In the genomic region with DNA sequence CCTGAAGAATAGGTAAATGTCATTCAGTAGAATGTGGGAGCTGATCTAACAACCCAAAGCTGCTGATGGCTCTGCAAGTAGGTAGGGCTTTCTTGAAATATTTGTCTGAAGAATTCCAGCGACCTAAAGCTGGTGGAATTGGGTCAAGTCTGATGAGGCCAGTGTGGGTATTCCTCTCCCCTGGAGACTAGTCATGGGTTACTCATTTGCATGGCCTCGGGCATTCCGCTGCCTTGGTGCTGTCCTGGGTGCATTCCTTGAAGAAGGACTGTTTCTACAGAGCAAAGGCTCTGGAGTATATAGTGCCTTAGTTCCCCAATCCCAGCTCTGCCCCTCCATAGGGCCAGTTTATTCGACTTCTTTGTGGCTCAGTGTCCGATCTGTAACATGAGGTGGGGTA, we compare ENCODE assay signal across 20 cellular contexts. TPM values are rescaled to one million over a fixed set of nuclear protein-coding genes. Genes with fewer than 3 reads are reported as not detected.
DNase-seq lines count a peak whose midpoint lies in the region; ATAC-seq and TF ChIP-seq lines count a peak whose summit lies in the region.
"Had no signal": no experiment of that assay in that cellular context is flagged by ENCODE, and none has a peak within 500 bp of the region (broad histone marks: within the 10 kb centered on the region; RNA-seq: fewer than 3 reads in every experiment).

No MANE protein-coding gene starts in this region.

- no peaks in the 10 kb centered on the region for H3K27me3 ChIP-seq in upper lobe of right lung
- peaks cover 4% of the 10 kb centered on the region for H3K27me3 ChIP-seq in osteoblast (ENCODE audit: insufficient read depth, low read length)
- H3K27me3 ChIP-seq: Peyer's patch had no signal

- no peaks in the 10 kb centered on the region for H3K36me3 ChIP-seq in upper lobe of right lung
- H3K36me3 ChIP-seq in osteoblast (ENCODE audit: insufficient read depth, low read length): no peaks in the 10 kb centered on the region
- H3K36me3 ChIP-seq: HAP-1, Peyer's patch had no signal

- no peaks in the 10 kb centered on the region for H3K79me2 ChIP-seq in osteoblast (ENCODE audit: insufficient read depth, low read length)

- H2AFZ ChIP-seq in osteoblast (ENCODE audit: low read length): no peak overlapping the region

- H3K4me3 ChIP-seq in upper lobe of right lung (no peak overlapping the region), osteoblast (ENCODE audit: insufficient read depth, low read length) (no peak overlapping the region)
- H3K4me3 ChIP-seq: HAP-1, Peyer's patch had no signal

- H3K9me3 ChIP-seq in upper lobe of right lung (no peaks in the 10 kb centered on the region), osteoblast (ENCODE audit: low read depth, low read length) (no peaks in the 10 kb centered on the region)
- H3K9me3 ChIP-seq: HAP-1, Peyer's patch had no signal

- intact Hi-C loops in upper lobe of right lung (cut with DNase I): no loop called here

- H3K27ac ChIP-seq in RWPE1: no peak overlapping the region
- H3K27ac ChIP-seq in upper lobe of right lung: no peak overlapping the region
- H3K27ac ChIP-seq in osteoblast (ENCODE audit: low read depth, low read length): no peak overlapping the region
- H3K27ac ChIP-seq: Peyer's patch had no signal

- no peaks in the 10 kb centered on the region for H4K20me1 ChIP-seq in osteoblast (ENCODE audit: insufficient read depth, low read length)

- DNase-seq in NCI-H2171 treated with DMSO at 0.1 percent for 48 hours (lab: John Stamatoyannopoulos, UW) (peak; percentile 7), NCI-H2171 (lab: John Stamatoyannopoulos, UW) (no peak), RWPE1 (ENCODE audit: low spot score) (peak; percentile 34), foreskin melanocyte (peak; percentile 29), upper lobe of right lung (no peak), osteoblast (ENCODE audit: insufficient read length, low spot score, missing footprints) (no peak), hippocampal formation (lab: John Stamatoyannopoulos, UW) (no peak)
- DNase-seq: activated CD4-positive, alpha-beta T cell treated with anti-CD3 and anti-CD28 coated beads, Interleukin-2, amount 10 ng/mL, durations not matched to agents 7 days and 5 days; activated CD8-positive, alpha-beta memory T cell treated with anti-CD3 and anti-CD28 coated beads, Interleukin-2, amount 50 U/mL, for 4 hours; activated gamma-delta T cell treated with Interleukin-2 at 50 U/mL for 16 hours; C1 segment of cervical spinal cord; DMS 273 treated with DMSO at 0.1 percent for 48 hours; effector CD4-positive, alpha-beta T cell; left cardiac atrium; NCI-H1105; NCI-H774; Peyer's patch had no signal

- H3K4me1 ChIP-seq in upper lobe of right lung: no peaks in the 10 kb centered on the region
- H3K4me1 ChIP-seq in osteoblast (ENCODE audit: insufficient read depth, low read length): no peaks in the 10 kb centered on the region
- H3K4me1 ChIP-seq: Peyer's patch had no signal

- ATAC-seq in upper lobe of right lung (peak; percentile 38), HG03108 (IDR thresholded peaks at IDR 0.05; ENCODE audit: unreplicated experiment) (no peak)
- ATAC-seq: left cardiac atrium; stimulated activated memory B cell treated with anti-CD40 and anti-IgM and Interleukin-4, amounts not matched to agents 10 μg/mL and 1 μg/mL and 100 μg/mL, for 72 hours had no signal

- POLR2A ChIA-PET in RWPE1 (lab: Yijun Ruan, JAX; ENCODE audit: low non-redundant PET): no interaction called here

- TF ChIP-seq CTCF in RWPE1 (conservative IDR thresholded peaks at IDR 0.05; ENCODE audit: low read depth) (no peak), upper lobe of right lung (IDR thresholded peaks at IDR 0.05) (no peak), osteoblast (IDR thresholded peaks at IDR 0.05; ENCODE audit: extremely low read depth, low read depth, low read length) (no peak)

- CTCF ChIA-PET in RWPE1 (lab: Yijun Ruan, JAX): no interaction called here

- no peak overlapping the region for H3K4me2 ChIP-seq in osteoblast (ENCODE audit: insufficient read depth, low read length)

RNA-seq across cellular contexts. Expression of gene PDK4, which starts 19.2 kb away (rescaled TPM):
- 156 TPM for total RNA-seq in upper lobe of right lung
- 0.36 and 0.59 TPM in 2 replicates for total RNA-seq in osteoblast
- total RNA-seq: activated CD4-positive, alpha-beta T cell treated with anti-CD3 and anti-CD28 coated beads, Interleukin-2, amount 10 ng/mL, durations not matched to agents 7 days and 5 days had no signal

Comparison
In these comparisons a context has a peak if more than half of its experiments do, and no peak if none do; other contexts are left out.
1. DNase-seq: peak in NCI-H2171 treated with DMSO at 0.1 percent for 48 hours (single experiment), RWPE1 (single experiment) and foreskin melanocyte (single experiment); none in NCI-H2171 (single experiment), upper lobe of right lung (single experiment), osteoblast (single experiment) and hippocampal formation (0 of 2).
2. RNA of gene PDK4, which starts 19.2 kb away (total RNA-seq): 156 TPM in upper lobe of right lung (single experiment); 0.36 to 0.59 TPM in osteoblast; every median in the first group is over 10 times any median in the second.